1 cellular context compared by ENCODE assay signal in the genomic region with DNA sequence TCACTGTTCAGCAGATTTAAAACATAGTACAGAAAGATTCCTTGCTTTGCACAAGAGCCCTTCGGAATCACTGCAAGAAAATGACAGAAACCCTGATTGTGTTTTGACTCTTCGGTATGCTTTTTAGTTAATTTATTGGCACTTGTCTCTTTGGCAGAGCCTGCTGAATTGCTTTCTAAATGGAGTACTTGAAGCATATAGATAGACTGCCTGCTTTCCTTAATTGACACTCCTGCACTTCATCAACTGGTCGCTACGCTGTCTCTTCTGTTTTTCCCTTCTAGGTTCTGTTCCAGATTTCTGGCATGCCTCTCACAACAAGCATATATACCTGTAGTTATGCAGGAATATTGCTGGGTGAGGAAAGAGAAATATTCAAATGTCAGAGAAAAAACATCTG.
TF ChIP-seq lines count a peak whose summit lies in the region.

No MANE protein-coding gene starts in this region.

TF ChIP-seq in SK-N-SH, 30 proteins besides CTCF, POLR2A, EP300 and RAD21 (continued from another document):
- TF ChIP-seq FOSL2 (IDR thresholded peaks at IDR 0.05; ENCODE audit: borderline replicate concordance, low read depth) (no peak), ELF1 (IDR thresholded peaks at IDR 0.05) (no peak), JUND (IDR thresholded peaks at IDR 0.05) (no peak), SMC3 (IDR thresholded peaks at IDR 0.05; ENCODE audit: low read depth, low read length) (no peak), MEF2A (IDR thresholded peaks at IDR 0.05; ENCODE audit: borderline replicate concordance, low read depth) (no peak), RXRA (IDR thresholded peaks at IDR 0.05; ENCODE audit: borderline replicate concordance, low read depth) (no peak), MXI1 (IDR thresholded peaks at IDR 0.05; ENCODE audit: low read depth, low read length) (no peak)
TF ChIP-seq in SK-N-SH: peak in this region for 0.
